In the genomic region with DNA sequence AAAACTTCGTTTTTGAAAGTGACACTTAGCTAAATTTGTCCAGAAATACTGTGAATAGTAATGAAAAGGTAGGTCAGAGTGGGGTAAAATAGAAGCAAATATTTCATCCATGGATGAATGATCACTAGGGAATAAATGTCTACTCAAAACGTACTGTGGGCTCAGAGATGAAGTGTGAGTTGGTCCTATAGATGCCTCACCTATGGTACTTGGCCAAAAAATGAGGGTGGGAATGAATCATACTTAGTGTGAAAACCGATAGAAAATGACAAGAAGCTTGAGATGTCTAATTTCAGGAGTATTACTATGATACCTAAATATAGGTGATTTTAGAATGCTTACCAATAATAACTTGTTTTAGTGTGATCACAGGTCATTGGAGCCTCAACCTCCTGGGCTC, we compare ENCODE assay signal across 30 cellular contexts.
"Had no signal": no experiment of that assay in that cellular context is flagged by ENCODE, and none has a peak within 500 bp of the region (broad histone marks: within the 10 kb centered on the region; RNA-seq: fewer than 3 reads in every experiment).

No MANE protein-coding gene starts in this region.

- H3K27ac Mint-ChIP-seq: activated naive CD8-positive, alpha-beta T cell; activated T-helper 2 cell treated with anti-CD3 and anti-CD28 coated beads, Interferon-gamma antibody, Interleukin-2, Interleukin-4, amounts not matched to agents 10 μg/mL and 5 μg/mL and 100 μg/mL, durations not matched to agents 14 hours and 24 hours and 36 hours; T-helper 1 cell treated with Interleukin-12 subunit alpha and Interleukin-12 subunit beta and Interleukin-4 antibody, amounts not matched to agents 30 μg/mL and 1 μg/mL, for 36 hours; T-helper 2 cell treated with Interferon-gamma antibody and Interleukin-4, amounts not matched to agents 5 μg/mL and 100 μg/mL, for 36 hours had no signal

- H3K4me3 ChIP-seq: ascending aorta, cardiac muscle cell, colonic mucosa, Peyer's patch, SJSA1 had no signal

- ATAC-seq: PC-3 had no signal

- DNase-seq: activated CD4-positive, alpha-beta T cell treated with anti-CD3 and anti-CD28 coated beads for 48 hours; activated CD4-positive, alpha-beta T cell treated with anti-CD3 and anti-CD28 coated beads, Interleukin-2, amount 50 U/mL, for 4 hours; activated CD8-positive, alpha-beta memory T cell treated with anti-CD3 and anti-CD28 coated beads, Interleukin-2, amount 50 U/mL, for 4 hours; activated gamma-delta T cell; activated naive CD4-positive, alpha-beta T cell treated with Interleukin-2 at 50 U/mL for 16 hours; activated T-cell treated with anti-CD3 and anti-CD28 coated beads for 4 hours; activated T-cell treated with anti-CD3 and anti-CD28 coated beads, Interleukin-2, amount 50 U/mL, for 4 hours; amygdala; colonic mucosa; Karpas-422; KBM-7; NCI-H1105 treated with DMSO at 0.1 percent for 48 hours; NCI-H1436; NCI-H1694; NCI-H2029; NCI-H345; NCI-H524 treated with DMSO at 0.1 percent for 48 hours; PC-3; Peyer's patch; RPMI8226; SHP77 treated with DMSO at 0.1 percent for 48 hours; SK-N-SH had no signal

- H3K4me1 ChIP-seq: ascending aorta, colonic mucosa, Peyer's patch had no signal

- H3K4me3 Mint-ChIP-seq: activated naive CD8-positive, alpha-beta T cell; activated T-cell treated with anti-CD3 and anti-CD28 coated beads, Interleukin-2, amount 50 U/mL, for 4 hours; central memory CD8-positive, alpha-beta T cell; T-helper 1 cell treated with Interleukin-12 subunit alpha and Interleukin-12 subunit beta and Interleukin-4 antibody, amounts not matched to agents 30 μg/mL and 1 μg/mL, for 36 hours; T-helper 2 cell treated with Interferon-gamma antibody and Interleukin-4, amounts not matched to agents 5 μg/mL and 100 μg/mL, for 36 hours had no signal

- H3K36me3 ChIP-seq: ascending aorta, cardiac muscle cell, colonic mucosa, Peyer's patch, SJSA1 had no signal

- H3K4me2 ChIP-seq: SK-N-SH had no signal

- H3K4me1 Mint-ChIP-seq: central memory CD8-positive, alpha-beta T cell had no signal

- H3K27me3 ChIP-seq: ascending aorta, cardiac muscle cell, colonic mucosa, Peyer's patch, SJSA1 had no signal

- H3K9me3 Mint-ChIP-seq: activated T-cell treated with anti-CD3 and anti-CD28 coated beads, Interleukin-2, amount 50 U/mL, for 4 hours; activated T-helper 2 cell treated with anti-CD3 and anti-CD28 coated beads, Interferon-gamma antibody, Interleukin-2, Interleukin-4, amounts not matched to agents 10 μg/mL and 5 μg/mL and 100 μg/mL, durations not matched to agents 14 hours and 24 hours and 36 hours; central memory CD8-positive, alpha-beta T cell; T-helper 1 cell treated with Interleukin-12 subunit alpha and Interleukin-12 subunit beta and Interleukin-4 antibody, amounts not matched to agents 30 μg/mL and 1 μg/mL, for 36 hours; T-helper 2 cell treated with Interferon-gamma antibody and Interleukin-4, amounts not matched to agents 5 μg/mL and 100 μg/mL, for 36 hours had no signal

- H3K9me3 ChIP-seq: ascending aorta, colonic mucosa, Peyer's patch, SJSA1, SK-N-SH had no signal

- H3K27ac ChIP-seq: ascending aorta, cardiac muscle cell, colonic mucosa, Peyer's patch, SJSA1 had no signal

- H3K36me3 Mint-ChIP-seq: activated naive CD8-positive, alpha-beta T cell had no signal

- H3K9ac ChIP-seq: SK-N-SH had no signal
